ENCODE assay signal across 14 cellular contexts in genomic region chr16:30724641-30725464, GRCh38. TPM values are rescaled to one million over a fixed set of nuclear protein-coding genes. Genes with fewer than 3 reads are reported as not detected.
DNase-seq lines count a peak whose midpoint lies in the region; ATAC-seq and TF ChIP-seq lines count a peak whose summit lies in the region.
"Had no signal": no experiment of that assay in that cellular context is flagged by ENCODE, and none has a peak within 500 bp of the region (broad histone marks: within the 10 kb centered on the region; RNA-seq: fewer than 3 reads in every experiment).

No MANE protein-coding gene starts in this region.

- no peaks in the 10 kb centered on the region for H3K27me3 ChIP-seq in right lobe of liver
- H3K27me3 ChIP-seq in subcutaneous abdominal adipose tissue (ENCODE audit: control insufficient read depth in 5 of 5, insufficient read depth in 4 of 5, low read length in 5 of 5) = no peaks in the 10 kb centered on the region
- H3K27me3 ChIP-seq in smooth muscle cell (ENCODE audit: low read depth) = no peaks in the 10 kb centered on the region

- H3K27ac ChIP-seq in right lobe of liver (no peak overlapping the region), subcutaneous abdominal adipose tissue (ENCODE audit: low read depth, low read length) (peak overlapping the region; percentile 41), smooth muscle cell (ENCODE audit: low read depth) (no peak overlapping the region)

- no peak overlapping the region for H3K4me3 ChIP-seq in right lobe of liver
- no peak overlapping the region for H3K4me3 ChIP-seq in subcutaneous abdominal adipose tissue (ENCODE audit: low read depth in 1 of 5, low read length in 5 of 5)
- no peak overlapping the region for H3K4me3 ChIP-seq in smooth muscle cell

- TF ChIP-seq CTCF in right lobe of liver (IDR thresholded peaks at IDR 0.05) = no peak
- no peak for TF ChIP-seq CTCF in smooth muscle cell (IDR thresholded peaks at IDR 0.05; ENCODE audit: borderline replicate concordance, insufficient read depth, poor library complexity, severe bottlenecking)

- H3K4me1 Mint-ChIP-seq in activated naive CD4-positive, alpha-beta T cell treated with anti-CD3 and anti-CD28 coated beads for 36 hours (ENCODE audit: low read depth) = no peaks in the 10 kb centered on the region
- H3K4me1 Mint-ChIP-seq in activated T-helper 17 cell treated with anti-CD3 and anti-CD28 coated beads, Interleukin-2, amount 50 U/mL, for 72 hours = peaks cover 11% of the 10 kb centered on the region
- H3K4me1 Mint-ChIP-seq: mesothelial cell of epicardium had no signal

- no peak for ATAC-seq in activated T-helper 17 cell treated with anti-CD3 and anti-CD28 coated beads, Interleukin-2, amount 50 U/mL, for 72 hours (replicated peaks)
- ATAC-seq in right lobe of liver (peak; percentile 43 to 80 (median 60)), HG03520 (IDR thresholded peaks at IDR 0.05; ENCODE audit: unreplicated experiment) (no peak)

- H3K9me3 ChIP-seq in right lobe of liver = no peaks in the 10 kb centered on the region
- no peaks in the 10 kb centered on the region for H3K9me3 ChIP-seq in subcutaneous abdominal adipose tissue (ENCODE audit: control insufficient read depth in 5 of 5, low read length in 5 of 5)
- no peaks in the 10 kb centered on the region for H3K9me3 ChIP-seq in smooth muscle cell (replicated peaks; ENCODE audit: low read depth)

- H2AFZ ChIP-seq in smooth muscle cell (ENCODE audit: low read depth) = no peak overlapping the region

- peaks cover 38% of the 10 kb centered on the region for H4K20me1 ChIP-seq in smooth muscle cell (ENCODE audit: low read depth)

- no peak overlapping the region for H3K4me3 Mint-ChIP-seq in activated naive CD4-positive, alpha-beta T cell treated with anti-CD3 and anti-CD28 coated beads for 36 hours
- H3K4me3 Mint-ChIP-seq in activated T-helper 17 cell treated with anti-CD3 and anti-CD28 coated beads, Interleukin-2, amount 50 U/mL, for 72 hours = no peak overlapping the region
- H3K4me3 Mint-ChIP-seq: mesothelial cell of epicardium; T-helper 2 cell treated with Interferon-gamma antibody and Interleukin-4, amounts not matched to agents 5 μg/mL and 100 μg/mL, for 36 hours had no signal

- H3K79me2 ChIP-seq in smooth muscle cell (ENCODE audit: low read depth) = peaks cover 37% of the 10 kb centered on the region

- no peaks in the 10 kb centered on the region for H3F3A ChIP-seq in smooth muscle cell (ENCODE audit: low read depth)

- H3K4me1 ChIP-seq in right lobe of liver (peaks cover 0 to 18% (median 8%) of the 10 kb centered on the region in 4 donors), subcutaneous abdominal adipose tissue (ENCODE audit: control insufficient read depth in 5 of 5, insufficient read depth in 5 of 5, low read length in 5 of 5) (peaks cover 0 to 55% (median 40%) of the 10 kb centered on the region in 5 donors), smooth muscle cell (ENCODE audit: low read depth) (no peaks in the 10 kb centered on the region)

- peak overlapping the region; percentile 29 for H3K27ac Mint-ChIP-seq in activated naive CD4-positive, alpha-beta T cell treated with anti-CD3 and anti-CD28 coated beads for 36 hours
- H3K27ac Mint-ChIP-seq in activated T-helper 17 cell treated with anti-CD3 and anti-CD28 coated beads, Interleukin-2, amount 50 U/mL, for 72 hours = peak overlapping the region; percentile 74
- H3K27ac Mint-ChIP-seq: mesothelial cell of epicardium; T-helper 2 cell treated with Interferon-gamma antibody and Interleukin-4, amounts not matched to agents 5 μg/mL and 100 μg/mL, for 36 hours had no signal

- H3K36me3 ChIP-seq in right lobe of liver (peaks cover 22 to 60% (median 47%) of the 10 kb centered on the region in 4 donors), subcutaneous abdominal adipose tissue (ENCODE audit: control insufficient read depth in 5 of 5, insufficient read depth in 5 of 5, low read length in 5 of 5) (peaks cover 7 to 77% (median 69%) of the 10 kb centered on the region in 5 donors), smooth muscle cell (ENCODE audit: low read depth) (peaks cover 39% of the 10 kb centered on the region)

- no peak overlapping the region for H3K4me2 ChIP-seq in smooth muscle cell

- H3K36me3 Mint-ChIP-seq in activated naive CD4-positive, alpha-beta T cell treated with anti-CD3 and anti-CD28 coated beads for 36 hours (ENCODE audit: low read depth) = peaks cover 65% of the 10 kb centered on the region
- peaks cover 98% of the 10 kb centered on the region for H3K36me3 Mint-ChIP-seq in activated T-helper 17 cell treated with anti-CD3 and anti-CD28 coated beads, Interleukin-2, amount 50 U/mL, for 72 hours (ENCODE audit: low read depth)

- H3K9ac ChIP-seq in subcutaneous abdominal adipose tissue (ENCODE audit: low read length in 5 of 5) (peak overlapping the region in 1 of 5 donors; percentile 21), smooth muscle cell (ENCODE audit: low read depth) (no peak overlapping the region)

- CTCF ChIA-PET in activated naive CD4-positive, alpha-beta T cell treated with anti-CD3 and anti-CD28 coated beads for 36 hours (lab: Charles Lee) = interaction anchor here (0.6 kb wide), 1 partner anchor 22 kb away, joined by 4 read pairs; no protein-coding TSS in a partner anchor

- WGBS in right lobe of liver (ENCODE audit: insufficient coverage, low coverage, low lambda C conversion rate, missing lambda C conversion rate) = 55% methylated on average over 18 of the region's 23 CpGs
- 99% methylated on average over 23 of the region's 23 CpGs for WGBS in smooth muscle cell (ENCODE audit: low lambda C conversion rate)

- DNase-seq in activated naive CD4-positive, alpha-beta T cell treated with anti-CD3 and anti-CD28 coated beads for 36 hours = no peak
- DNase-seq in activated naive CD4-positive, alpha-beta T cell (lab: John Stamatoyannopoulos, UW) = no peak
- DNase-seq in right lobe of liver (peak; percentile 44 to 78 (median 71)), putamen (ENCODE audit: low spot score) (no peak), smooth muscle cell (lab: John Stamatoyannopoulos, UW; ENCODE audit: unreplicated experiment) (no peak)
- DNase-seq: cerebellar nuclear complex; Karpas-422; NCI-H526 treated with DMSO at 0.1 percent for 48 hours; stimulated activated CD4-positive, alpha-beta T cell treated with anti-CD3 and anti-CD28 coated beads, Interleukin-15, amount 100 ng/mL, for 24 hours had no signal

- no peak for TF ChIP-seq POLR2A in right lobe of liver (IDR thresholded peaks at IDR 0.05)

- H3K9me3 Mint-ChIP-seq in activated naive CD4-positive, alpha-beta T cell treated with anti-CD3 and anti-CD28 coated beads for 36 hours = no peaks in the 10 kb centered on the region
- no peaks in the 10 kb centered on the region for H3K9me3 Mint-ChIP-seq in activated T-helper 17 cell treated with anti-CD3 and anti-CD28 coated beads, Interleukin-2, amount 50 U/mL, for 72 hours
- H3K9me3 Mint-ChIP-seq: mesothelial cell of epicardium; T-helper 2 cell treated with Interferon-gamma antibody and Interleukin-4, amounts not matched to agents 5 μg/mL and 100 μg/mL, for 36 hours had no signal

- H3K27me3 Mint-ChIP-seq in activated naive CD4-positive, alpha-beta T cell treated with anti-CD3 and anti-CD28 coated beads for 36 hours (ENCODE audit: low read depth) = no peaks in the 10 kb centered on the region
- no peaks in the 10 kb centered on the region for H3K27me3 Mint-ChIP-seq in activated T-helper 17 cell treated with anti-CD3 and anti-CD28 coated beads, Interleukin-2, amount 50 U/mL, for 72 hours

- intact Hi-C loops in activated naive CD4-positive, alpha-beta T cell treated with anti-CD3 and anti-CD28 coated beads for 36 hours (cut with micrococcal nuclease) = no loop called here
- intact Hi-C loops in right lobe of liver (cut with DNase I) = no loop called here

RNA-seq across cellular contexts. Expression of gene PHKG2, which starts 23.4 kb away (rescaled TPM):
- 10 to 100 TPM; 23.3 to 26.4 TPM for total RNA-seq in activated naive CD4-positive, alpha-beta T cell treated with anti-CD3 and anti-CD28 coated beads for 36 hours
- 10 to 100 TPM; 30.0 to 43.3 TPM for total RNA-seq in activated T-helper 17 cell treated with anti-CD3 and anti-CD28 coated beads, Interleukin-2, amount 50 U/mL, for 72 hours
- total RNA-seq in right lobe of liver = 10 to 100 TPM; 17.1 to 22.1 (median 18.4) TPM
- total RNA-seq in smooth muscle cell = 24.9 and 35.9 TPM in 2 replicates
- 39.1 and 40.1 TPM in 2 replicates for polyA plus RNA-seq in smooth muscle cell

RNA-seq across cellular contexts. Expression of gene SRCAP, which starts 25.9 kb away (rescaled TPM):
- 10 to 100 TPM; 52.3 to 55.2 TPM for total RNA-seq in activated naive CD4-positive, alpha-beta T cell treated with anti-CD3 and anti-CD28 coated beads for 36 hours
- 10 to 100 TPM; 63.6 to 86.7 TPM for total RNA-seq in activated T-helper 17 cell treated with anti-CD3 and anti-CD28 coated beads, Interleukin-2, amount 50 U/mL, for 72 hours
- total RNA-seq in right lobe of liver (10 to 100 TPM; 12.1 to 31.3 (median 22.6) TPM), smooth muscle cell (9.0 and 16.2 TPM in 2 replicates)
- polyA plus RNA-seq in smooth muscle cell = 14.5 and 24.9 TPM in 2 replicates

RNA-seq across cellular contexts. Expression of gene CFAP119, which starts 37.0 kb away (rescaled TPM):
- total RNA-seq in activated naive CD4-positive, alpha-beta T cell treated with anti-CD3 and anti-CD28 coated beads for 36 hours = 1 to 10 TPM; 2.0 to 2.3 TPM
- total RNA-seq in activated T-helper 17 cell treated with anti-CD3 and anti-CD28 coated beads, Interleukin-2, amount 50 U/mL, for 72 hours = 1 to 10 TPM; 2.9 TPM
- total RNA-seq in right lobe of liver (1 to 10 TPM in 1 of 6 experiments, under 1 TPM in 4, not detected in 1; 0.19 to 1.8 (median 0.29) TPM), smooth muscle cell (2.2 and 5.2 TPM in 2 replicates)
- 3.0 and 3.5 TPM in 2 replicates for polyA plus RNA-seq in smooth muscle cell

RNA-seq across cellular contexts. Expression of gene RNF40, which starts 37.3 kb away (rescaled TPM):
- 10 to 100 TPM; 51.1 to 61.0 TPM for total RNA-seq in activated naive CD4-positive, alpha-beta T cell treated with anti-CD3 and anti-CD28 coated beads for 36 hours
- total RNA-seq in activated T-helper 17 cell treated with anti-CD3 and anti-CD28 coated beads, Interleukin-2, amount 50 U/mL, for 72 hours = 10 to 100 TPM; 90.7 to 95.1 TPM
- total RNA-seq in right lobe of liver (10 to 100 TPM; 34.3 to 56.8 (median 46.7) TPM), smooth muscle cell (66.1 and 73.0 TPM in 2 replicates)
- 92.5 and 107 TPM in 2 replicates for polyA plus RNA-seq in smooth muscle cell

Comparison
In these comparisons a context has a peak if more than half of its experiments do, and no peak if none do; other contexts are left out.
1. DNase-seq: peak in right lobe of liver (3 of 3); none in activated naive CD4-positive, alpha-beta T cell treated with anti-CD3 and anti-CD28 coated beads for 36 hours (single experiment), activated naive CD4-positive, alpha-beta T cell (0 of 4), putamen (single experiment) and smooth muscle cell (single experiment).
2. ATAC-seq: peak in right lobe of liver (4 of 4); none in activated T-helper 17 cell treated with anti-CD3 and anti-CD28 coated beads, Interleukin-2, amount 50 U/mL, for 72 hours (single experiment) and HG03520 (single experiment).